Comparison of ENCODE assay signal across 1 cellular context in the genomic region with DNA sequence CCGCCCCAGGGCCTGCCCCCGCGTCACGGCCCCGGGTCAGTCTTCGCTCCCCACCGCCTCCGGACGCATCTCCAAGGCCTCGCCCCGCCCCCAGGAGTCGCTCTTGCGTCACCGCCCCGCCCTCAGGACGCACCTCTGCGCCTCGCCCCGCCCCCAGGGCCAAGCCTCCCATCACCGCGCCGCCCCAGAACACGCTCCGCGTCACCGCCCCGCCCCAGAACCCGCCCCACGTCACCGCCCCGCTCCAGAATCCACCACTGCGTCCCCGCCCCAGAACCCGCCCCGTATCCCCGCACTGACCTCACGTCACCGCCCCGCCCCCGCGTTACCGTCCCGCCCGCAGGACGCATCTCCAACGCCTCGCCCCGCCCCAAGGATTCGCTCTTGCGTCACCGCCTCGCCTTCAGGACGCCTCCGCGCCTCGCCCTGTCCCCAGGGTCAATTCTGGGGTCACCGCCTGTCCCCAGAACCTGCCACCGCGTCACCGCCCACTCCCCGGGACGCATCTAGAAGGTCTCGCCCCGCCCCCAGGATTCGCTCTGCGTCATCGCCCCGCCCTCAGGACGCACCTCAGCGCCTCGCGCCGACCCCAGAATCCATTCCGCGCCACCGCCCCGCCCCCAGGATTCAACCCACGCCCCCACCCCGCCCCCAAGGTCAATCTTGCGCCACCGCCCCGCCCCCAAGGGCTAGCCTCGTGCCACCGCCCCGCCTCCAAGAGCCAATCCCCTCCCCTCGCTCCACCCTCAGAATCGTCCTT.
TF ChIP-seq lines count a peak whose summit lies in the region.

No MANE protein-coding gene starts in this region.

TF ChIP-seq in K562, 482 proteins besides CTCF, POLR2A, EP300 and RAD21 (continued from another document and continues in another):
- TF ChIP-seq GATA2 (CRISPR knock-in tag; IDR thresholded peaks at IDR 0.05), result no peak
- TF ChIP-seq, protein P1, sequence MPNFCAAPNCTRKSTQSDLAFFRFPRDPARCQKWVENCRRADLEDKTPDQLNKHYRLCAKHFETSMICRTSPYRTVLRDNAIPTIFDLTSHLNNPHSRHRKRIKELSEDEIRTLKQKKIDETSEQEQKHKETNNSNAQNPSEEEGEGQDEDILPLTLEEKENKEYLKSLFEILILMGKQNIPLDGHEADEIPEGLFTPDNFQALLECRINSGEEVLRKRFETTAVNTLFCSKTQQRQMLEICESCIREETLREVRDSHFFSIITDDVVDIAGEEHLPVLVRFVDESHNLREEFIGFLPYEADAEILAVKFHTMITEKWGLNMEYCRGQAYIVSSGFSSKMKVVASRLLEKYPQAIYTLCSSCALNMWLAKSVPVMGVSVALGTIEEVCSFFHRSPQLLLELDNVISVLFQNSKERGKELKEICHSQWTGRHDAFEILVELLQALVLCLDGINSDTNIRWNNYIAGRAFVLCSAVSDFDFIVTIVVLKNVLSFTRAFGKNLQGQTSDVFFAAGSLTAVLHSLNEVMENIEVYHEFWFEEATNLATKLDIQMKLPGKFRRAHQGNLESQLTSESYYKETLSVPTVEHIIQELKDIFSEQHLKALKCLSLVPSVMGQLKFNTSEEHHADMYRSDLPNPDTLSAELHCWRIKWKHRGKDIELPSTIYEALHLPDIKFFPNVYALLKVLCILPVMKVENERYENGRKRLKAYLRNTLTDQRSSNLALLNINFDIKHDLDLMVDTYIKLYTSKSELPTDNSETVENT (CRISPR knock-in tag; IDR thresholded peaks at IDR 0.05), result no peak
- no peak for TF ChIP-seq ZNF134 (CRISPR knock-in tag; conservative IDR thresholded peaks at IDR 0.05)
- no peak for TF ChIP-seq CHCHD3 (CRISPR knock-in tag; IDR thresholded peaks at IDR 0.05)
- no peak for TF ChIP-seq EWSR1 (IDR thresholded peaks at IDR 0.05; ENCODE audit: borderline replicate concordance, low read depth, partially characterized antibody)
- TF ChIP-seq, protein P2, sequence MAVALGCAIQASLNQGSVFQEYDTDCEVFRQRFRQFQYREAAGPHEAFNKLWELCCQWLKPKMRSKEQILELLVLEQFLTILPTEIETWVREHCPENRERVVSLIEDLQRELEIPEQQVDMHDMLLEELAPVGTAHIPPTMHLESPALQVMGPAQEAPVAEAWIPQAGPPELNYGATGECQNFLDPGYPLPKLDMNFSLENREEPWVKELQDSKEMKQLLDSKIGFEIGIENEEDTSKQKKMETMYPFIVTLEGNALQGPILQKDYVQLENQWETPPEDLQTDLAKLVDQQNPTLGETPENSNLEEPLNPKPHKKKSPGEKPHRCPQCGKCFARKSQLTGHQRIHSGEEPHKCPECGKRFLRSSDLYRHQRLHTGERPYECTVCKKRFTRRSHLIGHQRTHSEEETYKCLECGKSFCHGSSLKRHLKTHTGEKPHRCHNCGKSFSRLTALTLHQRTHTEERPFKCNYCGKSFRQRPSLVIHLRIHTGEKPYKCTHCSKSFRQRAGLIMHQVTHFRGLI (CRISPR knock-in tag; IDR thresholded peaks at IDR 0.05), result no peak
- TF ChIP-seq ELF1 (tag; IDR thresholded peaks at IDR 0.05), result no peak
- no peak for TF ChIP-seq U2AF1 (optimal IDR thresholded peaks at IDR 0.05; ENCODE audit: low read depth, low read length)
- TF ChIP-seq, protein P3, sequence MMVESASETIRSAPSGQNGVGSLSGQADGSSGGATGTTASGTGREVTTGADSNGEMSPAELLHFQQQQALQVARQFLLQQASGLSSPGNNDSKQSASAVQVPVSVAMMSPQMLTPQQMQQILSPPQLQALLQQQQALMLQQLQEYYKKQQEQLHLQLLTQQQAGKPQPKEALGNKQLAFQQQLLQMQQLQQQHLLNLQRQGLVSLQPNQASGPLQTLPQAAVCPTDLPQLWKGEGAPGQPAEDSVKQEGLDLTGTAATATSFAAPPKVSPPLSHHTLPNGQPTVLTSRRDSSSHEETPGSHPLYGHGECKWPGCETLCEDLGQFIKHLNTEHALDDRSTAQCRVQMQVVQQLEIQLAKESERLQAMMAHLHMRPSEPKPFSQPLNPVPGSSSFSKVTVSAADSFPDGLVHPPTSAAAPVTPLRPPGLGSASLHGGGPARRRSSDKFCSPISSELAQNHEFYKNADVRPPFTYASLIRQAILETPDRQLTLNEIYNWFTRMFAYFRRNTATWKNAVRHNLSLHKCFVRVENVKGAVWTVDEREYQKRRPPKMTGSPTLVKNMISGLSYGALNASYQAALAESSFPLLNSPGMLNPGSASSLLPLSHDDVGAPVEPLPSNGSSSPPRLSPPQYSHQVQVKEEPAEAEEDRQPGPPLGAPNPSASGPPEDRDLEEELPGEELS (CRISPR knock-in tag; IDR thresholded peaks at IDR 0.05; ENCODE audit: borderline replicate concordance), result no peak
- TF ChIP-seq MAFF (IDR thresholded peaks at IDR 0.05; ENCODE audit: low read length), result no peak
- TF ChIP-seq, protein P4, sequence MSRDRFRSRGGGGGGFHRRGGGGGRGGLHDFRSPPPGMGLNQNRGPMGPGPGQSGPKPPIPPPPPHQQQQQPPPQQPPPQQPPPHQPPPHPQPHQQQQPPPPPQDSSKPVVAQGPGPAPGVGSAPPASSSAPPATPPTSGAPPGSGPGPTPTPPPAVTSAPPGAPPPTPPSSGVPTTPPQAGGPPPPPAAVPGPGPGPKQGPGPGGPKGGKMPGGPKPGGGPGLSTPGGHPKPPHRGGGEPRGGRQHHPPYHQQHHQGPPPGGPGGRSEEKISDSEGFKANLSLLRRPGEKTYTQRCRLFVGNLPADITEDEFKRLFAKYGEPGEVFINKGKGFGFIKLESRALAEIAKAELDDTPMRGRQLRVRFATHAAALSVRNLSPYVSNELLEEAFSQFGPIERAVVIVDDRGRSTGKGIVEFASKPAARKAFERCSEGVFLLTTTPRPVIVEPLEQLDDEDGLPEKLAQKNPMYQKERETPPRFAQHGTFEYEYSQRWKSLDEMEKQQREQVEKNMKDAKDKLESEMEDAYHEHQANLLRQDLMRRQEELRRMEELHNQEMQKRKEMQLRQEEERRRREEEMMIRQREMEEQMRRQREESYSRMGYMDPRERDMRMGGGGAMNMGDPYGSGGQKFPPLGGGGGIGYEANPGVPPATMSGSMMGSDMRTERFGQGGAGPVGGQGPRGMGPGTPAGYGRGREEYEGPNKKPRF (IDR thresholded peaks at IDR 0.05; ENCODE audit: low read depth, low read length), result no peak
- TF ChIP-seq ZNF583 (CRISPR knock-in tag; IDR thresholded peaks at IDR 0.05), result no peak
- TF ChIP-seq, protein P5, sequence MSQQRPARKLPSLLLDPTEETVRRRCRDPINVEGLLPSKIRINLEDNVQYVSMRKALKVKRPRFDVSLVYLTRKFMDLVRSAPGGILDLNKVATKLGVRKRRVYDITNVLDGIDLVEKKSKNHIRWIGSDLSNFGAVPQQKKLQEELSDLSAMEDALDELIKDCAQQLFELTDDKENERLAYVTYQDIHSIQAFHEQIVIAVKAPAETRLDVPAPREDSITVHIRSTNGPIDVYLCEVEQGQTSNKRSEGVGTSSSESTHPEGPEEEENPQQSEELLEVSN (IDR thresholded peaks at IDR 0.05; ENCODE audit: borderline replicate concordance in 1 of 2, extremely low read depth in 1 of 2, insufficient read depth in 1 of 2, insufficient read length in 1 of 2, low read depth in 1 of 2, low read length in 1 of 2, poor library complexity in 1 of 2, severe bottlenecking in 1 of 2), result no peak
- TF ChIP-seq, protein P6, sequence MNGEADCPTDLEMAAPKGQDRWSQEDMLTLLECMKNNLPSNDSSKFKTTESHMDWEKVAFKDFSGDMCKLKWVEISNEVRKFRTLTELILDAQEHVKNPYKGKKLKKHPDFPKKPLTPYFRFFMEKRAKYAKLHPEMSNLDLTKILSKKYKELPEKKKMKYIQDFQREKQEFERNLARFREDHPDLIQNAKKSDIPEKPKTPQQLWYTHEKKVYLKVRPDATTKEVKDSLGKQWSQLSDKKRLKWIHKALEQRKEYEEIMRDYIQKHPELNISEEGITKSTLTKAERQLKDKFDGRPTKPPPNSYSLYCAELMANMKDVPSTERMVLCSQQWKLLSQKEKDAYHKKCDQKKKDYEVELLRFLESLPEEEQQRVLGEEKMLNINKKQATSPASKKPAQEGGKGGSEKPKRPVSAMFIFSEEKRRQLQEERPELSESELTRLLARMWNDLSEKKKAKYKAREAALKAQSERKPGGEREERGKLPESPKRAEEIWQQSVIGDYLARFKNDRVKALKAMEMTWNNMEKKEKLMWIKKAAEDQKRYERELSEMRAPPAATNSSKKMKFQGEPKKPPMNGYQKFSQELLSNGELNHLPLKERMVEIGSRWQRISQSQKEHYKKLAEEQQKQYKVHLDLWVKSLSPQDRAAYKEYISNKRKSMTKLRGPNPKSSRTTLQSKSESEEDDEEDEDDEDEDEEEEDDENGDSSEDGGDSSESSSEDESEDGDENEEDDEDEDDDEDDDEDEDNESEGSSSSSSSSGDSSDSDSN (IDR thresholded peaks at IDR 0.05; ENCODE audit: borderline replicate concordance in 1 of 2, low read depth in 2 of 2, low read length in 2 of 2), result no peak
- TF ChIP-seq LEF1 (IDR thresholded peaks at IDR 0.05), result no peak
- no peak for TF ChIP-seq KLF1 (tag; IDR thresholded peaks at IDR 0.05)
- TF ChIP-seq, protein P7, sequence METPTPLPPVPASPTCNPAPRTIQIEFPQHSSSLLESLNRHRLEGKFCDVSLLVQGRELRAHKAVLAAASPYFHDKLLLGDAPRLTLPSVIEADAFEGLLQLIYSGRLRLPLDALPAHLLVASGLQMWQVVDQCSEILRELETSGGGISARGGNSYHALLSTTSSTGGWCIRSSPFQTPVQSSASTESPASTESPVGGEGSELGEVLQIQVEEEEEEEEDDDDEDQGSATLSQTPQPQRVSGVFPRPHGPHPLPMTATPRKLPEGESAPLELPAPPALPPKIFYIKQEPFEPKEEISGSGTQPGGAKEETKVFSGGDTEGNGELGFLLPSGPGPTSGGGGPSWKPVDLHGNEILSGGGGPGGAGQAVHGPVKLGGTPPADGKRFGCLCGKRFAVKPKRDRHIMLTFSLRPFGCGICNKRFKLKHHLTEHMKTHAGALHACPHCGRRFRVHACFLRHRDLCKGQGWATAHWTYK (CRISPR knock-in tag; IDR thresholded peaks at IDR 0.05), result no peak
- TF ChIP-seq MEF2D (tag; conservative IDR thresholded peaks at IDR 0.05; ENCODE audit: low read depth), result no peak
- no peak for TF ChIP-seq ZNF12 (CRISPR knock-in tag; IDR thresholded peaks at IDR 0.05)
- TF ChIP-seq HLTF (IDR thresholded peaks at IDR 0.05), result no peak
- no peak for TF ChIP-seq RBBP5 (IDR thresholded peaks at IDR 0.05; ENCODE audit: borderline replicate concordance, insufficient read depth, low read length, poor library complexity, severe bottlenecking)
- TF ChIP-seq ZNF551 (CRISPR knock-in tag; IDR thresholded peaks at IDR 0.05), result no peak
- TF ChIP-seq, protein P8, sequence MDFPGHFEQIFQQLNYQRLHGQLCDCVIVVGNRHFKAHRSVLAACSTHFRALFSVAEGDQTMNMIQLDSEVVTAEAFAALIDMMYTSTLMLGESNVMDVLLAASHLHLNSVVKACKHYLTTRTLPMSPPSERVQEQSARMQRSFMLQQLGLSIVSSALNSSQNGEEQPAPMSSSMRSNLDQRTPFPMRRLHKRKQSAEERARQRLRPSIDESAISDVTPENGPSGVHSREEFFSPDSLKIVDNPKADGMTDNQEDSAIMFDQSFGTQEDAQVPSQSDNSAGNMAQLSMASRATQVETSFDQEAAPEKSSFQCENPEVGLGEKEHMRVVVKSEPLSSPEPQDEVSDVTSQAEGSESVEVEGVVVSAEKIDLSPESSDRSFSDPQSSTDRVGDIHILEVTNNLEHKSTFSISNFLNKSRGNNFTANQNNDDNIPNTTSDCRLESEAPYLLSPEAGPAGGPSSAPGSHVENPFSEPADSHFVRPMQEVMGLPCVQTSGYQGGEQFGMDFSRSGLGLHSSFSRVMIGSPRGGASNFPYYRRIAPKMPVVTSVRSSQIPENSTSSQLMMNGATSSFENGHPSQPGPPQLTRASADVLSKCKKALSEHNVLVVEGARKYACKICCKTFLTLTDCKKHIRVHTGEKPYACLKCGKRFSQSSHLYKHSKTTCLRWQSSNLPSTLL (IDR thresholded peaks at IDR 0.05), result no peak
- peak; percentile 38 for TF ChIP-seq MBD2 (IDR thresholded peaks at IDR 0.05; ENCODE audit: borderline replicate concordance, low read depth)
- TF ChIP-seq TBL1XR1 (IDR thresholded peaks at IDR 0.05; ENCODE audit: low read length in 2 of 2), result no peak
- TF ChIP-seq DNMT1 (IDR thresholded peaks at IDR 0.05), result no peak
- TF ChIP-seq, protein P9, sequence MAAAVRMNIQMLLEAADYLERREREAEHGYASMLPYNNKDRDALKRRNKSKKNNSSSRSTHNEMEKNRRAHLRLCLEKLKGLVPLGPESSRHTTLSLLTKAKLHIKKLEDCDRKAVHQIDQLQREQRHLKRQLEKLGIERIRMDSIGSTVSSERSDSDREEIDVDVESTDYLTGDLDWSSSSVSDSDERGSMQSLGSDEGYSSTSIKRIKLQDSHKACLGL (CRISPR knock-in tag; IDR thresholded peaks at IDR 0.05; ENCODE audit: borderline replicate concordance, poor library complexity, severe bottlenecking), result no peak
- TF ChIP-seq, protein P10, sequence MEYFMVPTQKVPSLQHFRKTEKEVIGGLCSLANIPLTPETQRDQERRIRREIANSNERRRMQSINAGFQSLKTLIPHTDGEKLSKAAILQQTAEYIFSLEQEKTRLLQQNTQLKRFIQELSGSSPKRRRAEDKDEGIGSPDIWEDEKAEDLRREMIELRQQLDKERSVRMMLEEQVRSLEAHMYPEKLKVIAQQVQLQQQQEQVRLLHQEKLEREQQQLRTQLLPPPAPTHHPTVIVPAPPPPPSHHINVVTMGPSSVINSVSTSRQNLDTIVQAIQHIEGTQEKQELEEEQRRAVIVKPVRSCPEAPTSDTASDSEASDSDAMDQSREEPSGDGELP (CRISPR knock-in tag; IDR thresholded peaks at IDR 0.05; ENCODE audit: borderline replicate concordance), result peak; percentile 40; the same call in 1 of the 2 replicates
- TF ChIP-seq RBM39 (optimal IDR thresholded peaks at IDR 0.05; ENCODE audit: low read depth, low read length), result no peak
- TF ChIP-seq HMG20A (CRISPR knock-in tag; conservative IDR thresholded peaks at IDR 0.05), result no peak
- TF ChIP-seq ZNF77 (CRISPR knock-in tag; IDR thresholded peaks at IDR 0.05), result no peak
- TF ChIP-seq, protein P11, sequence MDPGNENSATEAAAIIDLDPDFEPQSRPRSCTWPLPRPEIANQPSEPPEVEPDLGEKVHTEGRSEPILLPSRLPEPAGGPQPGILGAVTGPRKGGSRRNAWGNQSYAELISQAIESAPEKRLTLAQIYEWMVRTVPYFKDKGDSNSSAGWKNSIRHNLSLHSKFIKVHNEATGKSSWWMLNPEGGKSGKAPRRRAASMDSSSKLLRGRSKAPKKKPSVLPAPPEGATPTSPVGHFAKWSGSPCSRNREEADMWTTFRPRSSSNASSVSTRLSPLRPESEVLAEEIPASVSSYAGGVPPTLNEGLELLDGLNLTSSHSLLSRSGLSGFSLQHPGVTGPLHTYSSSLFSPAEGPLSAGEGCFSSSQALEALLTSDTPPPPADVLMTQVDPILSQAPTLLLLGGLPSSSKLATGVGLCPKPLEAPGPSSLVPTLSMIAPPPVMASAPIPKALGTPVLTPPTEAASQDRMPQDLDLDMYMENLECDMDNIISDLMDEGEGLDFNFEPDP (CRISPR knock-in tag; IDR thresholded peaks at IDR 0.05), result no peak
- TF ChIP-seq ZNF3 (CRISPR knock-in tag; IDR thresholded peaks at IDR 0.05), result no peak
- no peak for TF ChIP-seq MED1 (CRISPR knock-in tag; IDR thresholded peaks at IDR 0.05; ENCODE audit: borderline replicate concordance)
- TF ChIP-seq ZNF445 (CRISPR knock-in tag; IDR thresholded peaks at IDR 0.05; ENCODE audit: low read depth), result no peak
- TF ChIP-seq, protein P12, sequence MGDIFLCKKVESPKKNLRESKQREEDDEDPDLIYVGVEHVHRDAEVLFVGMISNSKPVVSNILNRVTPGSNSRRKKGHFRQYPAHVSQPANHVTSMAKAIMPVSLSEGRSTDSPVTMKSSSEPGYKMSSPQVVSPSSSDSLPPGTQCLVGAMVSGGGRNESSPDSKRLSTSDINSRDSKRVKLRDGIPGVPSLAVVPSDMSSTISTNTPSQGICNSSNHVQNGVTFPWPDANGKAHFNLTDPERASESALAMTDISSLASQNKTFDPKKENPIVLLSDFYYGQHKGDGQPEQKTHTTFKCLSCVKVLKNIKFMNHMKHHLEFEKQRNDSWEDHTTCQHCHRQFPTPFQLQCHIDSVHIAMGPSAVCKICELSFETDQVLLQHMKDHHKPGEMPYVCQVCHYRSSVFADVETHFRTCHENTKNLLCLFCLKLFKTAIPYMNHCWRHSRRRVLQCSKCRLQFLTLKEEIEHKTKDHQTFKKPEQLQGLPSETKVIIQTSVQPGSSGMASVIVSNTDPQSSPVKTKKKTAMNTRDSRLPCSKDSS (IDR thresholded peaks at IDR 0.05; ENCODE audit: low read depth, partially characterized antibody), result no peak
- no peak for TF ChIP-seq TAF7 (tag; IDR thresholded peaks at IDR 0.05)
